Comparison of ENCODE assay signal across 22 cellular contexts in genomic region chr14:29421156-29421728, GRCh38.
DNase-seq lines count a peak whose midpoint lies in the region; ATAC-seq and TF ChIP-seq lines count a peak whose summit lies in the region.
"Had no signal": no experiment of that assay in that cellular context is flagged by ENCODE, and none has a peak within 500 bp of the region (broad histone marks: within the 10 kb centered on the region; RNA-seq: fewer than 3 reads in every experiment).

No MANE protein-coding gene starts in this region.

- intact Hi-C loops in left cardiac atrium (cut with DNase I), result no loop called here

- H3K27me3 Mint-ChIP-seq in HFFc6 (ENCODE audit: insufficient read depth) (no peaks in the 10 kb centered on the region), neural crest cell (ENCODE audit: low read depth) (peaks cover 11% of the 10 kb centered on the region)
- H3K27me3 Mint-ChIP-seq: B cell had no signal

- H3K36me3 Mint-ChIP-seq in HFFc6 (ENCODE audit: low read depth) (no peaks in the 10 kb centered on the region), neural crest cell (ENCODE audit: low read depth) (no peaks in the 10 kb centered on the region)
- H3K36me3 Mint-ChIP-seq: CD8-positive, alpha-beta T cell had no signal

- DNase-seq in HFFc6, result no peak
- DNase-seq in epithelial cell of proximal tubule (ENCODE audit: low read depth), result no peak
- no peak for DNase-seq in neural crest cell (ENCODE audit: low read depth, low spot score)
- DNase-seq in AML-193 (lab: John Stamatoyannopoulos, UW), result no peak
- no peak for DNase-seq in left cardiac atrium
- DNase-seq: Caco-2; CD8-positive, alpha-beta T cell; DMS79; EL; GDM1; KBM-7; MV-4-11; NCI-H1105; NCI-H1436 treated with DMSO at 0.1 percent for 48 hours; NCI-H187 treated with DMSO at 0.1 percent for 48 hours; NCI-H526; SHP77 had no signal

- TF ChIP-seq CTCF in GM12872 (IDR thresholded peaks at IDR 0.05; ENCODE audit: insufficient read depth, low read depth, low read length), result peak; percentile 21; the same call in 1 of the 3 replicates
- TF ChIP-seq CTCF in HFFc6 (IDR thresholded peaks at IDR 0.05), result peak; percentile 40
- TF ChIP-seq CTCF in epithelial cell of proximal tubule (conservative IDR thresholded peaks at IDR 0.05; ENCODE audit: low read depth, low read length), result peak; percentile 7
- peak; percentile 32 for TF ChIP-seq CTCF in neural crest cell (conservative IDR thresholded peaks at IDR 0.05)

- H3K4me3 Mint-ChIP-seq in HFFc6 (no peak overlapping the region), neural crest cell (no peak overlapping the region)
- H3K4me3 Mint-ChIP-seq: B cell; CD8-positive, alpha-beta T cell had no signal

- H3K4me1 Mint-ChIP-seq in HFFc6 (ENCODE audit: low read depth) (peaks cover 15% of the 10 kb centered on the region), neural crest cell (no peaks in the 10 kb centered on the region)
- H3K4me1 Mint-ChIP-seq: B cell had no signal

- ATAC-seq in GM21381 (IDR thresholded peaks at IDR 0.05; ENCODE audit: unreplicated experiment) (no peak), left cardiac atrium (no peak)
- ATAC-seq: A549; CD8-positive, alpha-beta T cell; Panc1 had no signal

- H3K9me3 Mint-ChIP-seq in HFFc6 (no peaks in the 10 kb centered on the region), neural crest cell (peaks cover 3% of the 10 kb centered on the region)

- H3K27ac Mint-ChIP-seq in HFFc6, result no peak overlapping the region
- no peak overlapping the region for H3K27ac Mint-ChIP-seq in neural crest cell (ENCODE audit: unreplicated experiment)
- H3K27ac Mint-ChIP-seq: B cell; CD8-positive, alpha-beta T cell had no signal

- H3K4me3 ChIP-seq in epithelial cell of proximal tubule (ENCODE audit: low read depth, low read length), result no peak overlapping the region
- H3K4me3 ChIP-seq: A549 had no signal
